Comparison of ENCODE assay signal across 29 cellular contexts in the genomic region with DNA sequence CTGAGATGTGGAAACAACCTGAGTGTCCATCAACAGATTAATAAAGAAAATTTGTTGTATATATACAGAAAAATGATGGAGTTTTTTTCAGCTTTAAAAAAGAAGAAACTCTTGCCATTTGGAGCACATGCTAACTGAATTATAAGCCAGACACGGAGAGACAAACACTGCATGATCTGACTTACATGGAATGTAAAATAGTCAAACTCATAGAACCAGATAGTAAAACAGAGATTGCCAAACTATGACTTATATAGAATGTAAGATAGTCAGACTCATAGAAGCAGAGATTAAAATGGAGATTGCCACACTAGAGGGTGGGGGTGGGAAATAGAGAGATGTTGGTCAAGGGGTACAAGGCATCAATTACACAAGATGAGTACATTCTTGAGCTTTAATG.
"Had no signal": no experiment of that assay in that cellular context is flagged by ENCODE, and none has a peak within 500 bp of the region (broad histone marks: within the 10 kb centered on the region; RNA-seq: fewer than 3 reads in every experiment).

No MANE protein-coding gene starts in this region.

- H3K9me3 Mint-ChIP-seq: endodermal cell had no signal

- H3K4me2 ChIP-seq: hepatocyte had no signal

- H3K27ac Mint-ChIP-seq: activated CD8-positive, alpha-beta T cell treated with anti-CD3 and anti-CD28 coated beads, Interleukin-2, amount 10 ng/mL, durations not matched to agents 7 days and 5 days; activated naive CD8-positive, alpha-beta T cell treated with anti-CD3 and anti-CD28 coated beads, Interleukin-2, amount 50 U/mL, for 24 hours; activated T-helper 1 cell treated with anti-CD3 and anti-CD28 coated beads, Interleukin-12 subunit alpha, Interleukin-12 subunit beta, Interleukin-2, Interleukin-4 antibody, amounts not matched to agents 30 ng/mL and 10 ng/mL and 1 ng/mL, durations not matched to agents 14 hours and 24 hours and 36 hours; endodermal cell; immature natural killer cell; nephron; type B pancreatic cell had no signal

- H3K36me3 Mint-ChIP-seq: immature natural killer cell, type B pancreatic cell had no signal

- ATAC-seq: activated CD8-positive, alpha-beta T cell treated with anti-CD3 and anti-CD28 coated beads, Interleukin-2, amount 10 ng/mL, durations not matched to agents 7 days and 5 days; activated naive CD8-positive, alpha-beta T cell treated with anti-CD3 and anti-CD28 coated beads, Interleukin-2, amount 50 U/mL, for 24 hours; pancreas; psoas muscle had no signal

- H3K36me3 ChIP-seq: breast epithelium, left ventricle myocardium inferior, neutrophil, pancreas, right atrium auricular region, thoracic aorta, vagina had no signal

- H3K27me3 Mint-ChIP-seq: activated naive CD8-positive, alpha-beta T cell treated with anti-CD3 and anti-CD28 coated beads, Interleukin-2, amount 50 U/mL, for 24 hours; central memory CD8-positive, alpha-beta T cell; type B pancreatic cell had no signal

- H3K4me1 Mint-ChIP-seq: activated naive CD8-positive, alpha-beta T cell treated with anti-CD3 and anti-CD28 coated beads, Interleukin-2, amount 50 U/mL, for 24 hours; central memory CD8-positive, alpha-beta T cell; endodermal cell; immature natural killer cell; nephron had no signal

- H3K27me3 ChIP-seq: breast epithelium, hepatocyte, neutrophil, pancreas, right atrium auricular region, vagina had no signal

- DNase-seq: activated CD4-positive, alpha-beta T cell treated with anti-CD3 and anti-CD28 coated beads, Interleukin-2, amount 50 U/mL, for 1 hour; activated CD4-positive, CD25-positive, alpha-beta regulatory T cell treated with anti-CD3 and anti-CD28 coated beads, Interleukin-2, amount 50 U/mL, for 72 hours; activated CD8-positive, alpha-beta T cell treated with anti-CD3 and anti-CD28 coated beads, Interleukin-2, amount 10 ng/mL, durations not matched to agents 7 days and 5 days; activated gamma-delta T cell; activated naive CD4-positive, alpha-beta T cell treated with anti-CD3 and anti-CD28 coated beads, Interleukin-2, amount 50 U/mL, for 16 hours; activated naive CD8-positive, alpha-beta T cell treated with anti-CD3 and anti-CD28 coated beads, Interleukin-2, amount 50 U/mL, for 24 hours; endodermal cell; glutamatergic neuron; immature natural killer cell; kidney glomerular epithelial cell; left ventricle myocardium inferior; midbrain; pancreas; psoas muscle; stimulated activated CD4-positive, alpha-beta T cell treated with anti-CD3 and anti-CD28 coated beads, Interleukin-4, amount 100 ng/mL, for 24 hours; stimulated activated naive CD4-positive, alpha-beta T cell treated with Interleukin-2 at 50 U/mL for 16 hours had no signal

- H2AFZ ChIP-seq: hepatocyte had no signal

- H3K9me3 ChIP-seq: neutrophil, pancreas, psoas muscle, thoracic aorta, vagina had no signal

- H3K4me3 ChIP-seq: breast epithelium, coronary artery, hepatocyte, left ventricle myocardium inferior, pancreas, psoas muscle, right atrium auricular region, thoracic aorta, vagina had no signal

- H3K4me1 ChIP-seq: breast epithelium, left ventricle myocardium inferior, pancreas, psoas muscle, right atrium auricular region, vagina had no signal

- H3K27ac ChIP-seq: breast epithelium, coronary artery, epithelial cell of prostate, hepatocyte, left ventricle myocardium inferior, neutrophil, pancreas, psoas muscle, right atrium auricular region, thoracic aorta, vagina, VCaP had no signal

- H3K4me3 Mint-ChIP-seq: activated CD8-positive, alpha-beta T cell treated with anti-CD3 and anti-CD28 coated beads, Interleukin-2, amount 10 ng/mL, durations not matched to agents 7 days and 5 days; activated naive CD8-positive, alpha-beta T cell treated with anti-CD3 and anti-CD28 coated beads, Interleukin-2, amount 50 U/mL, for 24 hours; activated T-helper 1 cell treated with anti-CD3 and anti-CD28 coated beads, Interleukin-12 subunit alpha, Interleukin-12 subunit beta, Interleukin-2, Interleukin-4 antibody, amounts not matched to agents 30 ng/mL and 10 ng/mL and 1 ng/mL, durations not matched to agents 14 hours and 24 hours and 36 hours; central memory CD8-positive, alpha-beta T cell; endodermal cell; immature natural killer cell; nephron; type B pancreatic cell had no signal
